29 cellular contexts compared by ENCODE assay signal in the genomic region with DNA sequence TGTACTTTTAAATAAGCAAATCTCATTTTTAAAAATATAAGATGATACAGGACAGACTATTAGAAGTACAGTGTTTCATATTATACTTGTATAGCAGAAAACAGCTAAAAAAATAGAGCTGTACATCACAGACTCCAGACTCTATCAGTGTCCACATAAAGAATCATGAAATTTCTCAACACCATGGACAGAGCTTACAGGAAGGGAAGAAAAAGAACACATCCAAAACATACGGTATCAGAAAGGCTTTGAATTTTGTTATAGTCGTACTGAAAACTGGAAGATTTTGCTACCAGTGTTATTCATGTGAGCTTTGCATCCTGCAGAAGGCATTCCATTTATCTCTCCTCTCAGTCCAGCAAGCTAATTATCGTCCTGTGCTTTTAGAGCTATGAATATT.
"Had no signal": no experiment of that assay in that cellular context is flagged by ENCODE, and none has a peak within 500 bp of the region (broad histone marks: within the 10 kb centered on the region; RNA-seq: fewer than 3 reads in every experiment).

No MANE protein-coding gene starts in this region.

- H3K4me3 ChIP-seq: colonic mucosa, gastroesophageal sphincter, heart right ventricle, lung, prostate gland, right atrium auricular region, smooth muscle cell, stomach, thyroid gland, vagina had no signal

- H3K27me3 ChIP-seq: colonic mucosa, foreskin keratinocyte, gastroesophageal sphincter, heart right ventricle, right atrium auricular region, stomach, thyroid gland, vagina had no signal

- H3K9me3 ChIP-seq: colonic mucosa, gastroesophageal sphincter, prostate gland, right atrium auricular region, thyroid gland, vagina had no signal

- H3K4me1 ChIP-seq: colonic mucosa, foreskin keratinocyte, gastroesophageal sphincter, heart right ventricle, prostate gland, right atrium auricular region, stomach, thyroid gland, vagina had no signal

- H3K4me2 ChIP-seq: smooth muscle cell had no signal

- H3K36me3 ChIP-seq: colonic mucosa, gastroesophageal sphincter, heart right ventricle, prostate gland, right atrium auricular region, stomach, thyroid gland, vagina had no signal

- DNase-seq: colonic mucosa; effector CD8-positive, alpha-beta T cell; endodermal cell; foreskin keratinocyte; heart right ventricle; hypothalamus; immature natural killer cell; islet precursor cell; naive B cell; nephron progenitor cell; nucleus accumbens; stimulated activated CD4-positive, alpha-beta T cell treated with anti-CD3 and anti-CD28 coated beads, Interleukin-12 subunit alpha, Interleukin-12 subunit beta, amount 100 ng/mL, for 4 hours; stimulated activated CD4-positive, alpha-beta T cell treated with anti-CD3 and anti-CD28 coated beads, Interleukin-2, amount 100 ng/mL, for 24 hours; stimulated activated CD4-positive, alpha-beta T cell treated with anti-CD3 and anti-CD28 coated beads, Interleukin-4, amount 100 ng/mL, for 24 hours; stimulated activated naive CD4-positive, alpha-beta T cell treated with Interleukin-2 at 50 U/mL for 16 hours; stomach; thyroid gland; trophoblast cell had no signal

- ATAC-seq: esophagus mucosa; foreskin keratinocyte; gastroesophageal sphincter; heart right ventricle; left lobe of liver; sciatic nerve; stimulated activated effector memory CD8-positive, alpha-beta T cell treated with anti-CD3 and anti-CD28 coated beads, Interleukin-12 subunit alpha, Interleukin-12 subunit beta, amount 100 ng/mL, for 72 hours had no signal

- H3K27ac ChIP-seq: colonic mucosa, epithelial cell of prostate, foreskin keratinocyte, gastroesophageal sphincter, heart right ventricle, prostate gland, right atrium auricular region, stomach, thyroid gland, vagina had no signal
